9 cellular contexts compared by ENCODE assay signal in the genomic region with DNA sequence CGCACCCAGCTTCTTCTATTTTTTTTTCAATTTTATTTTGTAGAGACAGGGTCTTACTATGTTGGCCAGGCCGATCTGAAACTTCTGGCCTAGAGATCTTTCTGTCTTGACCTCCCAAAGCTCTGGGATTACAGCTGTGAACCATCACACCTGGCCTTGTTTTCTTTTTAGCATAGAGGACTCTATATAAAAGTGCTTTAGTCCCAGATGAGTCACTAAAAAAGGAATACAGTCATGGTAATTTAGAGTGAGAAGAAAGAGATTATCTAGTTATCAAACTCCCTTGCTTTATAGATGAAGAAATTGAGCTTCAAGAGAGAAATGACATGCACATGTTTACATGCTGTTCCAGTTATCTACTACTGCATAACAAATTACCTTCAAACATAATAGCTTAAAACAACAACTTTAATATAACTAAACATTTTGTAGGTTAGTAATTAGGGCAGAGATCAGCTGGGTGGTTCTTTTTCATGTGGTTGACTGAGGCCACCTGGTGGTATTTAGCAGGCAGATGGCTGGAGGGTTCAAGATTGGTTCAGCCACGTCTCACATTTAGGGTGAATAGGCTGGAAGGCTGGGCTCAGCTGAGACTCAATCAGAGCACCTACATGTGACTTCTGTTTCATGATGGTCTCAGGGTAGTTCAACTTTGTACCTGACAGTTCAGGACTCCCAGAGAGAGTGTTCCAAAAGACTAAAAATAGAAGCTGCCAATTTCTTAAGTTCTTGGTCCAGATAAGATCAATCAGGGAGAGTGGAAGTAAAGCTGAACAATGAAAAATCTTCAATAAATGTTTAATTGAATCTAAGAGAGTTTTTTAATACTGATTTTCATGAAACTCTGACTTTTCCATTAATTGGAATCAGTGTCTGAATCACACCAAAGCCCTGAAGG. TPM values are rescaled to one million over a fixed set of nuclear protein-coding genes. Genes with fewer than 3 reads are reported as not detected.
DNase-seq lines count a peak whose midpoint lies in the region; ATAC-seq, FAIRE-seq and TF ChIP-seq lines count a peak whose summit lies in the region.
"Had no signal": no experiment of that assay in that cellular context is flagged by ENCODE, and none has a peak within 500 bp of the region (broad histone marks: within the 10 kb centered on the region; RNA-seq: fewer than 3 reads in every experiment).

No MANE protein-coding gene starts in this region.

- H3K36me3 ChIP-seq in CD4-positive, CD25-positive, alpha-beta regulatory T cell (ENCODE audit: control insufficient read depth, insufficient read depth, low read length), result no peaks in the 10 kb centered on the region
- no peaks in the 10 kb centered on the region for H3K36me3 ChIP-seq in Karpas-422 (ENCODE audit: insufficient read depth, low read length)
- H3K36me3 ChIP-seq in SK-N-SH (replicated peaks in 1 of 2; ENCODE audit: control insufficient read depth in 1 of 2, insufficient read depth in 2 of 2, low read length in 1 of 2), result no peaks in the 10 kb centered on the region

- FAIRE-seq in frontal cortex (lab: Jason Lieb, UNC), result no peak

- CTCF ChIA-PET in SK-N-SH (lab: Yijun Ruan, JAX), result interaction anchor here (0.6 to 2.8 kb wide), 30 partner anchors 8 to 307 kb away, joined by 3 to 16 read pairs (median 4); partner anchors contain the start of gene DIPK1A

- no peaks in the 10 kb centered on the region for H4K20me1 ChIP-seq in Karpas-422 (ENCODE audit: insufficient read depth, low read depth, low read length)
- no peaks in the 10 kb centered on the region for H4K20me1 ChIP-seq in SK-N-SH (ENCODE audit: insufficient read depth)

- peak; percentile 71 for TF ChIP-seq RAD21 in SK-N-SH (IDR thresholded peaks at IDR 0.05; ENCODE audit: low read length)

- no peaks in the 10 kb centered on the region for H3K9me3 ChIP-seq in CD4-positive, CD25-positive, alpha-beta regulatory T cell (ENCODE audit: control insufficient read depth in 2 of 2, low read length in 2 of 2)
- H3K9me3 ChIP-seq in Karpas-422 (ENCODE audit: low read length) (no peaks in the 10 kb centered on the region), SK-N-SH (no peaks in the 10 kb centered on the region)

- H3K4me2 ChIP-seq in Karpas-422 (ENCODE audit: low read depth, low read length, poor library complexity, severe bottlenecking) (peak overlapping the region; percentile 35), SK-N-SH (no peak overlapping the region)

- H3K9ac ChIP-seq in Karpas-422 (ENCODE audit: low read length) (no peak overlapping the region), SK-N-SH (no peak overlapping the region)

- peaks cover 0 to 6% (median 4%) of the 10 kb centered on the region in 4 donors for H3K4me1 Mint-ChIP-seq in CD4-positive, CD25-positive, alpha-beta regulatory T cell
- H3K4me1 Mint-ChIP-seq: IgD-negative memory B cell had no signal

- H3K79me2 ChIP-seq in Karpas-422 (ENCODE audit: low read length) (no peaks in the 10 kb centered on the region), SK-N-SH (ENCODE audit: insufficient read depth) (no peaks in the 10 kb centered on the region)

- no peak overlapping the region for H2AFZ ChIP-seq in Karpas-422 (ENCODE audit: low read length)
- no peak overlapping the region for H2AFZ ChIP-seq in SK-N-SH (ENCODE audit: low read depth)

- no peak for TF ChIP-seq EP300 in SK-N-SH (IDR thresholded peaks at IDR 0.05; ENCODE audit: borderline replicate concordance in 1 of 2, low read depth in 1 of 2, low read length in 1 of 2)

- no peak overlapping the region for H3K27ac Mint-ChIP-seq in CD4-positive, CD25-positive, alpha-beta regulatory T cell
- H3K27ac Mint-ChIP-seq: IgD-negative memory B cell had no signal

- H3K36me3 Mint-ChIP-seq in CD4-positive, CD25-positive, alpha-beta regulatory T cell, result no peaks in the 10 kb centered on the region

- peaks cover 63% of the 10 kb centered on the region for H3K27me3 Mint-ChIP-seq in CD4-positive, CD25-positive, alpha-beta regulatory T cell

- H3K27me3 ChIP-seq in CD4-positive, CD25-positive, alpha-beta regulatory T cell (ENCODE audit: control insufficient read depth, insufficient read depth, low read length), result peaks cover 6% of the 10 kb centered on the region
- no peaks in the 10 kb centered on the region for H3K27me3 ChIP-seq in Karpas-422 (ENCODE audit: low read length)
- peaks cover 9% of the 10 kb centered on the region; the same call in 1 of the 2 replicates for H3K27me3 ChIP-seq in SK-N-SH (ENCODE audit: insufficient read depth)

- TF ChIP-seq CTCF in SK-N-SH (IDR thresholded peaks at IDR 0.05), result peak; percentile 60
- peak; percentile 56 for TF ChIP-seq CTCF in cardiac fibroblast (IDR thresholded peaks at IDR 0.05; ENCODE audit: low read depth, low read length)

- no peaks in the 10 kb centered on the region for H3K4me1 ChIP-seq in CD4-positive, CD25-positive, alpha-beta regulatory T cell (ENCODE audit: control insufficient read depth, insufficient read depth, low read length, poor library complexity, severe bottlenecking)
- peaks cover 25% of the 10 kb centered on the region for H3K4me1 ChIP-seq in Karpas-422 (ENCODE audit: low read length)
- no peaks in the 10 kb centered on the region for H3K4me1 ChIP-seq in SK-N-SH (ENCODE audit: control insufficient read depth in 1 of 2, insufficient read depth in 2 of 2, low read depth in 1 of 2, low read length in 1 of 2)

- ATAC-seq in CD4-positive, CD25-positive, alpha-beta regulatory T cell (ENCODE audit: low read depth in 2 of 2), result peak; percentile 85 to 89
- ATAC-seq in GM18868 (IDR thresholded peaks at IDR 0.05; ENCODE audit: unreplicated experiment), result peak; percentile 78

- no peaks in the 10 kb centered on the region for H3F3A ChIP-seq in SK-N-SH (replicated peaks; ENCODE audit: insufficient read depth)

- peaks cover 0 to 2% (median 0%) of the 10 kb centered on the region in 7 donors for H3K9me3 Mint-ChIP-seq in CD4-positive, CD25-positive, alpha-beta regulatory T cell
- H3K9me3 Mint-ChIP-seq: IgD-negative memory B cell had no signal

- WGBS in SK-N-SH (ENCODE audit: low lambda C conversion rate), result 48% methylated on average over 3 of the region's 3 CpGs

- no peak overlapping the region for H3K27ac ChIP-seq in CD4-positive, CD25-positive, alpha-beta regulatory T cell (ENCODE audit: insufficient read depth, low read length, poor library complexity, severe bottlenecking)
- H3K27ac ChIP-seq in Karpas-422 (ENCODE audit: low read length) (peak overlapping the region; percentile 49), SK-N-SH (ENCODE audit: low read depth in 2 of 2, low read length in 1 of 2) (no peak overlapping the region)

- no peak overlapping the region for H3K4me3 ChIP-seq in CD4-positive, CD25-positive, alpha-beta regulatory T cell (ENCODE audit: low read depth, low read length)
- H3K4me3 ChIP-seq in Karpas-422 (ENCODE audit: low read length) (no peak overlapping the region), SK-N-SH (ENCODE audit: low read depth in 2 of 2, low read length in 1 of 2) (no peak overlapping the region; a peak in 1 of 4 replicates), cardiac fibroblast (replicated peaks in 1 of 2; ENCODE audit: low read depth in 2 of 2, low read length in 2 of 2) (no peak overlapping the region)

- POLR2A ChIA-PET in SK-N-SH (lab: Yijun Ruan, JAX), result interaction anchor here (1.6 kb wide), 1 partner anchor 17 kb away, joined by 11 read pairs; the partner anchor contains the start of gene MTF2

- peak; percentile 26 to 76 (median 53) for DNase-seq in CD4-positive, CD25-positive, alpha-beta regulatory T cell
- peak; percentile 75 for DNase-seq in Karpas-422
- peak; percentile 51 for DNase-seq in SK-N-SH
- DNase-seq in cardiac fibroblast (ENCODE audit: low read depth in 2 of 2), result peak; percentile 62 to 66
- DNase-seq in medulla oblongata (ENCODE audit: extremely low spot score), result peak; percentile 51
- DNase-seq in HuH-7.5 (ENCODE audit: low spot score), result no peak
- no peak for DNase-seq in frontal cortex (ENCODE audit: low spot score in 2 of 2)

- no peaks in the 10 kb centered on the region for H3K9me2 ChIP-seq in Karpas-422 (replicated peaks; ENCODE audit: insufficient read depth, low read length)
- H3K9me2 ChIP-seq in SK-N-SH, result no peaks in the 10 kb centered on the region

- no peak overlapping the region for H3K4me3 Mint-ChIP-seq in CD4-positive, CD25-positive, alpha-beta regulatory T cell
- H3K4me3 Mint-ChIP-seq: IgD-negative memory B cell had no signal

TF ChIP-seq in SK-N-SH, 30 proteins besides CTCF, POLR2A, EP300 and RAD21:
- TF ChIP-seq RFX5 (IDR thresholded peaks at IDR 0.05; ENCODE audit: low read length), result no peak
- TF ChIP-seq SMC3 (IDR thresholded peaks at IDR 0.05; ENCODE audit: low read depth, low read length), result peak; percentile 68

RNA-seq across cellular contexts. Expression of gene MTF2, which starts 16.9 kb away (rescaled TPM):
- total RNA-seq in CD4-positive, CD25-positive, alpha-beta regulatory T cell, result 53.0 TPM
- polyA plus RNA-seq in CD4-positive, CD25-positive, alpha-beta regulatory T cell, result 10 to 100 TPM; 63.5 to 80.5 (median 77.7) TPM
- 34.6 and 36.3 TPM in 2 replicates for total RNA-seq in Karpas-422 (2014; rRNA removed; shearing (Covaris generic); ENCODE audit: low replicate concordance)
- polyA plus RNA-seq in SK-N-SH (2012; rRNA removed), result 11.9 and 15.3 TPM in 2 replicates
- polyA plus RNA-seq in SK-N-SH (2012; cell fraction: cytosol; rRNA removed), result 16.1 and 16.2 TPM in 2 replicates
- 6.3 and 12.7 TPM in 2 replicates for polyA plus RNA-seq in SK-N-SH (2012; cell fraction: nucleus; rRNA removed)
- 64.4 TPM for total RNA-seq in frontal cortex

Comparison
In these comparisons a context has a peak if more than half of its experiments do, and no peak if none do; other contexts are left out.
1. DNase-seq: peak in CD4-positive, CD25-positive, alpha-beta regulatory T cell (3 of 3), Karpas-422 (single experiment), SK-N-SH (single experiment), cardiac fibroblast (2 of 2) and medulla oblongata (single experiment); none in HuH-7.5 (single experiment) and frontal cortex (0 of 2).